ENCODE assay signal across 8 cellular contexts in genomic region chr1:27044613-27045091, GRCh38. TPM values are rescaled to one million over a fixed set of nuclear protein-coding genes. Genes with fewer than 3 reads are reported as not detected.
DNase-seq lines count a peak whose midpoint lies in the region; ATAC-seq and TF ChIP-seq lines count a peak whose summit lies in the region.

No MANE protein-coding gene starts in this region.

- DNase-seq in CD4-positive, alpha-beta memory T cell: peak; percentile 77 to 84 (median 81)
- peak; percentile 64 for DNase-seq in HCT116 (ENCODE audit: low read depth, low spot score)
- peak; percentile 91 for DNase-seq in NCI-H2196 (lab: John Stamatoyannopoulos, UW; ENCODE audit: unreplicated experiment)
- DNase-seq in activated CD4-positive, CD25-positive, alpha-beta regulatory T cell (lab: John Stamatoyannopoulos, UW): peak; percentile 68 to 95 (median 84)
- peak; percentile 83 to 85 for DNase-seq in cardiac fibroblast (ENCODE audit: low read depth in 2 of 2)
- peak; percentile 82 for DNase-seq in kidney tubule cell (ENCODE audit: low spot score)
- DNase-seq in stimulated activated CD4-positive, alpha-beta T cell treated with anti-CD3 and anti-CD28 coated beads, Interleukin-2, amount 100 ng/mL, for 24 hours: peak; percentile 96 to 97
- no peak for DNase-seq in cortex of kidney (lab: John Stamatoyannopoulos, UW)

- peaks cover 0 to 2% of the 10 kb centered on the region in 2 donors for H3K27me3 Mint-ChIP-seq in CD4-positive, alpha-beta memory T cell

- TF ChIP-seq POLR2A in HCT116 (IDR thresholded peaks at IDR 0.05; ENCODE audit: borderline replicate concordance, extremely low read depth, insufficient read depth, insufficient read length): no peak

- RAD21 ChIA-PET in HCT116 (lab: Charles Lee; ENCODE audit: low non-redundant PET in 1 of 2, low total read pairs in 2 of 2, uncharacterized antibody in 2 of 2, unreplicated experiment in 2 of 2): interaction anchor here (0.6 to 2.2 kb wide), 5 partner anchors 35 to 77 kb away, joined by 3 to 18 read pairs (median 5); no protein-coding TSS in a partner anchor

- peaks cover 13 to 22% (median 18%) of the 10 kb centered on the region in 4 donors for H3K4me1 Mint-ChIP-seq in CD4-positive, alpha-beta memory T cell

- no peaks in the 10 kb centered on the region for H3K36me3 Mint-ChIP-seq in CD4-positive, alpha-beta memory T cell

- peak; percentile 99 for TF ChIP-seq RAD21 in HCT116 (IDR thresholded peaks at IDR 0.05; ENCODE audit: low read depth)

- TF ChIP-seq CTCF in HCT116 (IDR thresholded peaks at IDR 0.05 in 2 of 3, conservative IDR thresholded peaks at IDR 0.05 in 1 of 3; ENCODE audit: borderline replicate concordance in 1 of 3, insufficient read depth in 1 of 3, low read depth in 2 of 3, low read length in 2 of 3): peak; percentile 95 to 98 (median 97)
- TF ChIP-seq CTCF in cardiac fibroblast (IDR thresholded peaks at IDR 0.05; ENCODE audit: low read depth, low read length): peak; percentile 98

- no peaks in the 10 kb centered on the region for H3K27me3 ChIP-seq in CD4-positive, alpha-beta memory T cell (ENCODE audit: insufficient read depth, low read length)
- H3K27me3 ChIP-seq in HCT116 (ENCODE audit: insufficient read depth, low read length): no peaks in the 10 kb centered on the region

- H3K36me3 ChIP-seq in CD4-positive, alpha-beta memory T cell (ENCODE audit: insufficient read depth, low read length): no peaks in the 10 kb centered on the region
- no peaks in the 10 kb centered on the region for H3K36me3 ChIP-seq in HCT116 (ENCODE audit: control insufficient read depth in 1 of 2, insufficient read depth in 2 of 2, low read length in 2 of 2)

- intact Hi-C loops in CD4-positive, alpha-beta memory T cell (cut with micrococcal nuclease): loop anchor here (1.0 kb wide), 2 partner anchors 53 to 240 kb away; no protein-coding TSS in a partner anchor
- intact Hi-C loops in HCT116 (cut with micrococcal nuclease): loop anchor here (1.0 to 10.0 kb wide), 6 partner anchors 47 to 560 kb away; partner anchors contain the start of genes AHDC1 and GPR3

- H4K20me1 ChIP-seq in HCT116 (ENCODE audit: insufficient read depth): no peaks in the 10 kb centered on the region

- H2AFZ ChIP-seq in HCT116 (ENCODE audit: low read depth, low read length, poor library complexity, severe bottlenecking): peak overlapping the region; percentile 81

- H3K4me1 ChIP-seq in CD4-positive, alpha-beta memory T cell (ENCODE audit: insufficient read depth, low read length): peaks cover 14% of the 10 kb centered on the region
- H3K4me1 ChIP-seq in HCT116 (ENCODE audit: control insufficient read depth in 1 of 2, insufficient read depth in 2 of 2, low read length in 2 of 2): peaks cover 9 to 19% of the 10 kb centered on the region in 2 experiments; a peak in 3 of 4 replicates

- peak overlapping the region; percentile 24 for H3K27ac ChIP-seq in CD4-positive, alpha-beta memory T cell (ENCODE audit: low read depth, low read length)
- no peak overlapping the region for H3K27ac ChIP-seq in HCT116 (ENCODE audit: low read depth, low read length)

- H3K4me3 Mint-ChIP-seq in CD4-positive, alpha-beta memory T cell: peak overlapping the region; percentile 53 to 70 (median 66)

- H3K4me3 ChIP-seq in CD4-positive, alpha-beta memory T cell (ENCODE audit: low read length in 2 of 2): peak overlapping the region in 1 of 2 donors; percentile 32
- peak overlapping the region; percentile 37 to 39 for H3K4me3 ChIP-seq in HCT116 (replicated peaks in 1 of 2; ENCODE audit: low read depth in 1 of 2, low read length in 2 of 2)
- H3K4me3 ChIP-seq in cardiac fibroblast (replicated peaks in 1 of 2; ENCODE audit: low read depth in 2 of 2, low read length in 2 of 2): no peak overlapping the region

- POLR2A ChIA-PET in CD4-positive, alpha-beta memory T cell (lab: Charles Lee; ENCODE audit: partially characterized antibody): interaction anchor here (1.0 kb wide), 1 partner anchor 56 kb away, joined by 3 read pairs; no protein-coding TSS in a partner anchor
- POLR2A ChIA-PET in HCT116 (lab: Charles Lee): interaction anchor here (1.0 kb wide), 1 partner anchor 52 kb away, joined by 5 read pairs; no protein-coding TSS in a partner anchor

- no peaks in the 10 kb centered on the region for H3K9me3 Mint-ChIP-seq in CD4-positive, alpha-beta memory T cell

- no TSS peak for BruUV-seq in HCT116 (replicated peaks; lab: Mats Ljungman, UMichigan)

- peak; percentile 88 for ATAC-seq in HCT116

- peak overlapping the region in 6 of 7 donors; percentile 18 to 79 (median 42) for H3K27ac Mint-ChIP-seq in CD4-positive, alpha-beta memory T cell

- H3K79me2 ChIP-seq in HCT116 (ENCODE audit: insufficient read depth, low read length): no peaks in the 10 kb centered on the region

- peak overlapping the region; percentile 73 for H3K4me2 ChIP-seq in HCT116 (ENCODE audit: low read length)

- no peaks in the 10 kb centered on the region for H3K9me2 ChIP-seq in HCT116 (ENCODE audit: insufficient read depth)

- peak overlapping the region; percentile 29 for H3K9ac ChIP-seq in HCT116 (ENCODE audit: low read length)

- H3K9me3 ChIP-seq in CD4-positive, alpha-beta memory T cell (ENCODE audit: control insufficient read depth in 1 of 2, low read length in 2 of 2): no peaks in the 10 kb centered on the region
- no peaks in the 10 kb centered on the region for H3K9me3 ChIP-seq in HCT116 (ENCODE audit: control insufficient read depth in 1 of 2, insufficient read depth in 1 of 2, low read depth in 1 of 2, low read length in 2 of 2)

- CTCF ChIA-PET in CD4-positive, alpha-beta memory T cell (lab: Charles Lee; ENCODE audit: partially characterized antibody): interaction anchor here (0.6 to 7.8 kb wide), 20 partner anchors 8 to 343 kb away, joined by 3 to 247 read pairs (median 4); no protein-coding TSS in a partner anchor
- CTCF ChIA-PET in HCT116 (lab: Charles Lee): interaction anchor here (0.8 to 6.6 kb wide), 23 partner anchors 9 to 618 kb away, joined by 3 to 219 read pairs (median 6); partner anchors contain the start of gene MAP3K6

TF ChIP-seq in HCT116, 20 proteins besides CTCF, POLR2A, EP300 and RAD21:
- no peak for TF ChIP-seq SP1 (IDR thresholded peaks at IDR 0.05; ENCODE audit: low read depth)
TF ChIP-seq in HCT116: peak in this region for 0.

RNA-seq across cellular contexts. Expression of gene TENT5B, which starts 32.0 kb away (rescaled TPM):
- not detected for total RNA-seq in CD4-positive, alpha-beta memory T cell
- not detected for polyA plus RNA-seq in CD4-positive, alpha-beta memory T cell
- 5.7 TPM for total RNA-seq in HCT116 (2021; ENCODE audit: unreplicated experiment)
- 5.8 and 6.0 TPM in 2 replicates for polyA plus RNA-seq in HCT116 (2012)

RNA-seq across cellular contexts. Expression of gene TRNP1, which starts 51.2 kb away (rescaled TPM):
- not detected for total RNA-seq in CD4-positive, alpha-beta memory T cell
- polyA plus RNA-seq in CD4-positive, alpha-beta memory T cell: not detected
- 76.9 TPM for total RNA-seq in HCT116 (2021; ENCODE audit: unreplicated experiment)
- 25.0 and 39.1 TPM in 2 replicates for polyA plus RNA-seq in HCT116 (2012)

Comparison
In these comparisons a context has a peak if more than half of its experiments do, and no peak if none do; other contexts are left out.
1. H3K4me3 ChIP-seq: peak in HCT116 (2 of 2); none in cardiac fibroblast (0 of 2).
2. RNA of gene TRNP1, which starts 51.2 kb away (total RNA-seq): 76.9 TPM in HCT116 (single experiment); not detected in CD4-positive, alpha-beta memory T cell; every median in the first group is over 10 times any median in the second.